ENCODE assay signal across 1 cellular context in genomic region chr12:15631007-15631715, GRCh38.
TF ChIP-seq lines count a peak whose summit lies in the region.

No MANE protein-coding gene starts in this region.

TF ChIP-seq in IMR-90, 13 proteins besides CTCF, POLR2A, EP300 and RAD21 (continued from another document):
- TF ChIP-seq CEBPB (IDR thresholded peaks at IDR 0.05; ENCODE audit: low read depth, low read length) = no peak
- TF ChIP-seq RCOR1 (IDR thresholded peaks at IDR 0.05; ENCODE audit: insufficient replicate concordance, low read length) = no peak
- no peak for TF ChIP-seq NFE2L2 (IDR thresholded peaks at IDR 0.05; ENCODE audit: low read depth, low read length)
- no peak for TF ChIP-seq USF2 (IDR thresholded peaks at IDR 0.05; ENCODE audit: low read depth, low read length)
- TF ChIP-seq RFX5 (IDR thresholded peaks at IDR 0.05; ENCODE audit: low read depth, low read length) = no peak
- no peak for TF ChIP-seq MAFK (IDR thresholded peaks at IDR 0.05; ENCODE audit: low read depth, low read length)
- no peak for TF ChIP-seq CHD1 (IDR thresholded peaks at IDR 0.05; ENCODE audit: low read depth, low read length)
TF ChIP-seq in IMR-90: peak in this region for 0.
